ENCODE assay signal across 1 cellular context in genomic region chr4:3371581-3372001, GRCh38.
TF ChIP-seq lines count a peak whose summit lies in the region.

No MANE protein-coding gene starts in this region.

TF ChIP-seq in GM23338, 12 proteins besides CTCF, POLR2A, EP300 and RAD21 (continued from another document):
- TF ChIP-seq ZNF462 (CRISPR knock-in tag; IDR thresholded peaks at IDR 0.05) (no peak), NANOG (IDR thresholded peaks at IDR 0.05; ENCODE audit: borderline replicate concordance) (no peak), REST (IDR thresholded peaks at IDR 0.05; ENCODE audit: unreplicated experiment) (no peak)
